ENCODE assay signal across 11 cellular contexts in the genomic region with DNA sequence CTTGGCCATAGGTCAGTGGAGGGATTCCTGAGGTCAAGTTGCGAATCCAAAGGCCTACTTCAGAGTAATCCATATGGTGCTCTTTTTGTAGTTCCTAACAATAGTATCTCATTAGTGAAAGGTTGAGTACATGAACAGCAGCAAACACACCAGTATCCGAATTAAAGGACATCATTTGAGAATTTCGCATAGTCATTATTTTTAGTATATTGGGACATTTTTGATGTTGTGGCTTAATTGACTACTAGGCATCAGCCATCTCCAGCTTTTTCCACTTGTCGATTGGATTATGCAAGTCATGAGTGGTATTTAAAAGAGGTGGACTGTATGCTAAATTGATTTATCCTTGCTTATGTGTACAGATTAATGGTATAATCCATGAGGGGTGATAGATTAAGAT. TPM values are rescaled to one million over a fixed set of nuclear protein-coding genes. Genes with fewer than 3 reads are reported as not detected.
DNase-seq lines count a peak whose midpoint lies in the region; ATAC-seq, FAIRE-seq and TF ChIP-seq lines count a peak whose summit lies in the region.
"Had no signal": no experiment of that assay in that cellular context is flagged by ENCODE, and none has a peak within 500 bp of the region (broad histone marks: within the 10 kb centered on the region; RNA-seq: fewer than 3 reads in every experiment).

No MANE protein-coding gene starts in this region.

- TF ChIP-seq RAD21 in liver (IDR thresholded peaks at IDR 0.05): no peak

- peak overlapping the region; percentile 66 for H3K27ac Mint-ChIP-seq in activated naive CD4-positive, alpha-beta T cell treated with anti-CD3 and anti-CD28 coated beads, Interleukin-2, amount 10 ng/mL, durations not matched to agents 7 days and 5 days
- H3K27ac Mint-ChIP-seq in activated T-helper 2 cell treated with anti-CD3 and anti-CD28 coated beads, Interferon-gamma antibody, Interleukin-2, Interleukin-4, amounts not matched to agents 10 μg/mL and 5 μg/mL and 100 μg/mL, durations not matched to agents 14 hours and 24 hours and 36 hours: peak overlapping the region; percentile 56
- H3K27ac Mint-ChIP-seq: neural progenitor cell had no signal

- CTCF ChIA-PET in activated naive CD4-positive, alpha-beta T cell treated with anti-CD3 and anti-CD28 coated beads, Interleukin-2, amount 10 ng/mL, durations not matched to agents 7 days and 5 days (lab: Charles Lee): interaction anchor here (0.6 to 7.7 kb wide), 20 partner anchors 9 to 904 kb away, joined by 3 to 141 read pairs (median 6); no protein-coding TSS in a partner anchor

- H3K4me1 ChIP-seq in liver (ENCODE audit: control insufficient read depth in 4 of 4, insufficient read depth in 4 of 4, low read length in 3 of 4) (peaks cover 0 to 12% (median 6%) of the 10 kb centered on the region in 4 donors), tibial nerve (peaks cover 0 to 77% (median 28%) of the 10 kb centered on the region in 4 donors), pancreas (peaks cover 15 to 44% (median 35%) of the 10 kb centered on the region in 3 donors)

- peaks cover 80% of the 10 kb centered on the region for H3K4me1 Mint-ChIP-seq in activated naive CD4-positive, alpha-beta T cell treated with anti-CD3 and anti-CD28 coated beads, Interleukin-2, amount 10 ng/mL, durations not matched to agents 7 days and 5 days
- H3K4me1 Mint-ChIP-seq in activated T-helper 2 cell treated with anti-CD3 and anti-CD28 coated beads, Interferon-gamma antibody, Interleukin-2, Interleukin-4, amounts not matched to agents 10 μg/mL and 5 μg/mL and 100 μg/mL, durations not matched to agents 14 hours and 24 hours and 36 hours (ENCODE audit: low read depth): peaks cover 51% of the 10 kb centered on the region

- H3K27me3 Mint-ChIP-seq in activated naive CD4-positive, alpha-beta T cell treated with anti-CD3 and anti-CD28 coated beads, Interleukin-2, amount 10 ng/mL, durations not matched to agents 7 days and 5 days: no peaks in the 10 kb centered on the region
- H3K27me3 Mint-ChIP-seq in activated T-helper 2 cell treated with anti-CD3 and anti-CD28 coated beads, Interferon-gamma antibody, Interleukin-2, Interleukin-4, amounts not matched to agents 10 μg/mL and 5 μg/mL and 100 μg/mL, durations not matched to agents 14 hours and 24 hours and 36 hours (ENCODE audit: low read depth): no peaks in the 10 kb centered on the region

- DNase-seq in activated naive CD4-positive, alpha-beta T cell treated with anti-CD3 and anti-CD28 coated beads, Interleukin-2, amount 10 ng/mL, durations not matched to agents 7 days and 5 days: no peak
- DNase-seq in activated naive CD4-positive, alpha-beta T cell (lab: John Stamatoyannopoulos, UW): no peak
- DNase-seq in activated T-helper 2 cell treated with anti-CD3 and anti-CD28 coated beads, Interferon-gamma antibody, Interleukin-2, Interleukin-4, amounts not matched to agents 10 μg/mL and 5 μg/mL and 100 μg/mL, durations not matched to agents 14 hours and 24 hours and 36 hours (ENCODE audit: low spot score): no peak
- no peak for DNase-seq in tibial nerve (ENCODE audit: low spot score in 2 of 2)
- DNase-seq in medulla oblongata (ENCODE audit: extremely low spot score): no peak
- DNase-seq in pancreas: no peak
- DNase-seq: activated CD4-positive, alpha-beta T cell treated with anti-CD3 and anti-CD28 coated beads for 1 hour had no signal

- no peaks in the 10 kb centered on the region for H3K9me3 ChIP-seq in liver (ENCODE audit: control insufficient read depth in 4 of 4, low read length in 3 of 4)
- no peaks in the 10 kb centered on the region for H3K9me3 ChIP-seq in tibial nerve
- no peaks in the 10 kb centered on the region for H3K9me3 ChIP-seq in pancreas

- intact Hi-C loops in activated T-helper 2 cell treated with anti-CD3 and anti-CD28 coated beads, Interferon-gamma antibody, Interleukin-2, Interleukin-4, amounts not matched to agents 10 μg/mL and 5 μg/mL and 100 μg/mL, durations not matched to agents 14 hours and 24 hours and 36 hours (cut with micrococcal nuclease): loop anchor here (2.0 kb wide), 1 partner anchor 510 kb away; no protein-coding TSS in a partner anchor
- intact Hi-C loops in pancreas (cut with DNase I): loop anchor here in 2 of 3 donors (10.0 kb wide), 1 partner anchor 564 kb away; no protein-coding TSS in a partner anchor

- WGBS in liver: 85% methylated on average over 4 of the region's 4 CpGs
- WGBS in tibial nerve, 2 donors: 73 to 85% methylated on average over 4 of the region's 4 CpGs
- 69 to 77% methylated on average over 4 of the region's 4 CpGs for WGBS in pancreas, 2 donors

- no peak for TF ChIP-seq EP300 in tibial nerve (IDR thresholded peaks at IDR 0.05)

- no peak for FAIRE-seq in pancreas (lab: Jason Lieb, UNC)
- FAIRE-seq: colon had no signal

- no peak for TF ChIP-seq CTCF in liver (IDR thresholded peaks at IDR 0.05; ENCODE audit: low read depth, low read length, missing input control)
- no peak for TF ChIP-seq CTCF in tibial nerve (IDR thresholded peaks at IDR 0.05)
- no peak for TF ChIP-seq CTCF in pancreas (IDR thresholded peaks at IDR 0.05)

- ATAC-seq in HG03280 (IDR thresholded peaks at IDR 0.05; ENCODE audit: unreplicated experiment) (no peak), pancreas (no peak)

- H3K4me3 Mint-ChIP-seq in activated naive CD4-positive, alpha-beta T cell treated with anti-CD3 and anti-CD28 coated beads, Interleukin-2, amount 10 ng/mL, durations not matched to agents 7 days and 5 days: peak overlapping the region; percentile 3
- H3K4me3 Mint-ChIP-seq in activated T-helper 2 cell treated with anti-CD3 and anti-CD28 coated beads, Interferon-gamma antibody, Interleukin-2, Interleukin-4, amounts not matched to agents 10 μg/mL and 5 μg/mL and 100 μg/mL, durations not matched to agents 14 hours and 24 hours and 36 hours (ENCODE audit: low read depth): peak overlapping the region; percentile 49
- H3K4me3 Mint-ChIP-seq: neural progenitor cell had no signal

- no peaks in the 10 kb centered on the region for H3K9me3 Mint-ChIP-seq in activated naive CD4-positive, alpha-beta T cell treated with anti-CD3 and anti-CD28 coated beads, Interleukin-2, amount 10 ng/mL, durations not matched to agents 7 days and 5 days
- no peaks in the 10 kb centered on the region for H3K9me3 Mint-ChIP-seq in activated T-helper 2 cell treated with anti-CD3 and anti-CD28 coated beads, Interferon-gamma antibody, Interleukin-2, Interleukin-4, amounts not matched to agents 10 μg/mL and 5 μg/mL and 100 μg/mL, durations not matched to agents 14 hours and 24 hours and 36 hours
- H3K9me3 Mint-ChIP-seq: neural progenitor cell had no signal

- H3K27me3 ChIP-seq in liver (ENCODE audit: control insufficient read depth in 4 of 4, insufficient read depth in 4 of 4, low read length in 3 of 4) (no peaks in the 10 kb centered on the region), tibial nerve (no peaks in the 10 kb centered on the region), pancreas (no peaks in the 10 kb centered on the region)
- H3K27me3 ChIP-seq: neural progenitor cell had no signal

- no peak for TF ChIP-seq POLR2A in tibial nerve (IDR thresholded peaks at IDR 0.05)

- H3K27ac ChIP-seq in liver (ENCODE audit: low read depth in 1 of 2, low read length in 2 of 2) (peak overlapping the region; percentile 1 to 22), tibial nerve (peak overlapping the region in 3 of 4 donors; percentile 62 to 79 (median 75)), pancreas (peak overlapping the region in 2 of 4 donors; percentile 30 to 65)
- H3K27ac ChIP-seq: neural progenitor cell had no signal

- H3K36me3 ChIP-seq in liver (ENCODE audit: control insufficient read depth in 4 of 4, insufficient read depth in 3 of 4, low read depth in 1 of 4, low read length in 3 of 4) (no peaks in the 10 kb centered on the region), tibial nerve (no peaks in the 10 kb centered on the region), pancreas (no peaks in the 10 kb centered on the region)
- H3K36me3 ChIP-seq: neural progenitor cell had no signal

- peaks cover 31% of the 10 kb centered on the region for H3K36me3 Mint-ChIP-seq in activated naive CD4-positive, alpha-beta T cell treated with anti-CD3 and anti-CD28 coated beads, Interleukin-2, amount 10 ng/mL, durations not matched to agents 7 days and 5 days
- H3K36me3 Mint-ChIP-seq in activated T-helper 2 cell treated with anti-CD3 and anti-CD28 coated beads, Interferon-gamma antibody, Interleukin-2, Interleukin-4, amounts not matched to agents 10 μg/mL and 5 μg/mL and 100 μg/mL, durations not matched to agents 14 hours and 24 hours and 36 hours (ENCODE audit: low read depth): peaks cover 7% of the 10 kb centered on the region

- no peak overlapping the region for H3K9ac ChIP-seq in liver (ENCODE audit: low read depth in 1 of 2, low read length in 2 of 2)
- H3K9ac ChIP-seq: neural progenitor cell had no signal

- no peak overlapping the region for H3K4me3 ChIP-seq in liver (ENCODE audit: low read depth in 1 of 3, low read length in 3 of 3)
- H3K4me3 ChIP-seq in tibial nerve: no peak overlapping the region
- no peak overlapping the region for H3K4me3 ChIP-seq in pancreas
- H3K4me3 ChIP-seq: neural progenitor cell had no signal

TF ChIP-seq in liver, 16 proteins besides CTCF, POLR2A, EP300 and RAD21 (continues in another document):
- no peak for TF ChIP-seq YY1 (IDR thresholded peaks at IDR 0.05)

RNA-seq across cellular contexts. Expression of a gene that starts 23.7 kb away (rescaled TPM):
- 19.9 and 20.7 TPM in 2 replicates for total RNA-seq in activated T-helper 2 cell treated with anti-CD3 and anti-CD28 coated beads, Interferon-gamma antibody, Interleukin-2, Interleukin-4, amounts not matched to agents 10 μg/mL and 5 μg/mL and 100 μg/mL, durations not matched to agents 14 hours and 24 hours and 36 hours
- 10 to 100 TPM; 10.1 to 15.4 TPM for total RNA-seq in liver
- 1 to 10 TPM; 2.4 to 3.3 TPM for polyA plus RNA-seq in liver
- 10 to 100 TPM; 19.5 to 26.2 (median 22.9) TPM for total RNA-seq in tibial nerve
- total RNA-seq in pancreas: 10 to 100 TPM; 11.4 to 28.7 (median 12.7) TPM
- polyA plus RNA-seq in pancreas: 10 to 100 TPM in 1 of 2 donors, 1 to 10 TPM in 1; 5.4 to 10.1 TPM
